ENCODE assay signal across 18 cellular contexts in genomic region chr21:43942201-43942600, GRCh38.
DNase-seq lines count a peak whose midpoint lies in the region; ATAC-seq and TF ChIP-seq lines count a peak whose summit lies in the region.
"Had no signal": no experiment of that assay in that cellular context is flagged by ENCODE, and none has a peak within 500 bp of the region (broad histone marks: within the 10 kb centered on the region; RNA-seq: fewer than 3 reads in every experiment).

No MANE protein-coding gene starts in this region.

- no peaks in the 10 kb centered on the region for H3K27me3 Mint-ChIP-seq in mesothelial cell of epicardium (ENCODE audit: low read depth)
- H3K27me3 Mint-ChIP-seq: B cell; CD4-positive, alpha-beta T cell had no signal

- DNase-seq in right cardiac atrium (peak in 2 of 3 donors; percentile 44 to 47), Right ventricle myocardium superior (no peak), mucosa of descending colon (peak in 2 of 3 donors; percentile 19 to 27), gastrocnemius medialis (no peak), mesothelial cell of epicardium (ENCODE audit: low spot score in 2 of 2, unreplicated experiment in 2 of 2) (no peak), NCI-H1930 (lab: John Stamatoyannopoulos, UW) (no peak)
- DNase-seq: AML-193; Caco-2; Calu3; CD4-positive, alpha-beta T cell; CD8-positive, alpha-beta T cell; DMS79 treated with DMSO at 0.1 percent for 48 hours; GF-D8 had no signal

- H3K4me3 ChIP-seq in right cardiac atrium (ENCODE audit: low read length) (no peak overlapping the region), mucosa of descending colon (no peak overlapping the region), gastrocnemius medialis (no peak overlapping the region)
- H3K4me3 ChIP-seq: A549; BLaER1 treated with 17β-estradiol and CSF1 and Interleukin-3, amounts not matched to agents 10 nM and 100 nM had no signal

- TF ChIP-seq CTCF in mucosa of descending colon (IDR thresholded peaks at IDR 0.05) = no peak
- no peak for TF ChIP-seq CTCF in gastrocnemius medialis (IDR thresholded peaks at IDR 0.05 in 4 of 5, conservative IDR thresholded peaks at IDR 0.05 in 1 of 5)
- no peak for TF ChIP-seq CTCF in mesothelial cell of epicardium (IDR thresholded peaks at IDR 0.05; ENCODE audit: unreplicated experiment)

- TF ChIP-seq POLR2A in gastrocnemius medialis (IDR thresholded peaks at IDR 0.05) = no peak

- H3K36me3 ChIP-seq in mucosa of descending colon (ENCODE audit: low read depth) = no peaks in the 10 kb centered on the region
- no peaks in the 10 kb centered on the region for H3K36me3 ChIP-seq in gastrocnemius medialis

- H3K27ac ChIP-seq in right cardiac atrium (ENCODE audit: low read length) = no peak overlapping the region
- H3K27ac ChIP-seq in gastrocnemius medialis = peak overlapping the region; percentile 51 to 95 (median 62)
- H3K27ac ChIP-seq: 22Rv1; A549; BLaER1 treated with 17β-estradiol and CSF1 and Interleukin-3, amounts not matched to agents 10 nM and 100 nM; C4-2B had no signal

- 95% methylated on average over 20 of the region's 20 CpGs for WGBS in right cardiac atrium

- intact Hi-C loops in right cardiac atrium (cut with DNase I) (loop anchor here in 1 of 4 donors (10.0 kb wide), 1 partner anchor 147 kb away; no protein-coding TSS in a partner anchor), Right ventricle myocardium superior (cut with DNase I) (no loop called here), mucosa of descending colon (cut with DNase I, micrococcal nuclease) (no loop called here), gastrocnemius medialis (cut with DNase I; ENCODE audit: low total_unique reads) (no loop called here)

- no peak overlapping the region for H3K4me3 Mint-ChIP-seq in mesothelial cell of epicardium
- H3K4me3 Mint-ChIP-seq: B cell; CD4-positive, alpha-beta T cell; CD8-positive, alpha-beta T cell had no signal

- ATAC-seq in right cardiac atrium (no peak), Right ventricle myocardium superior (ENCODE audit: poor library complexity) (no peak), mucosa of descending colon (no peak), gastrocnemius medialis (no peak)
- ATAC-seq: A549; CD8-positive, alpha-beta T cell had no signal

- H3K4me1 Mint-ChIP-seq in mesothelial cell of epicardium = peaks cover 23% of the 10 kb centered on the region

- no peak overlapping the region for H3K27ac Mint-ChIP-seq in mesothelial cell of epicardium
- H3K27ac Mint-ChIP-seq: B cell; CD4-positive, alpha-beta T cell; CD8-positive, alpha-beta T cell had no signal

- in situ Hi-C loops in gastrocnemius medialis (cut with MboI; ENCODE audit: low sequenced_read_pairs in 4 of 4) = loop anchor here in 1 of 4 donors (25.0 kb wide), 1 partner anchor 105 kb away; no protein-coding TSS in a partner anchor

- no peaks in the 10 kb centered on the region for H3K27me3 ChIP-seq in right cardiac atrium (ENCODE audit: control insufficient read depth, insufficient read depth)
- no peaks in the 10 kb centered on the region for H3K27me3 ChIP-seq in gastrocnemius medialis
- H3K27me3 ChIP-seq: BLaER1 treated with 17β-estradiol and CSF1 and Interleukin-3, amounts not matched to agents 10 nM and 100 nM had no signal

- H3K9me3 ChIP-seq in right cardiac atrium (ENCODE audit: control insufficient read depth, low read length) = no peaks in the 10 kb centered on the region
- H3K9me3 ChIP-seq in mucosa of descending colon = no peaks in the 10 kb centered on the region
- H3K9me3 ChIP-seq in gastrocnemius medialis = no peaks in the 10 kb centered on the region
- H3K9me3 ChIP-seq: A549, Caco-2 had no signal

- H3K9me3 Mint-ChIP-seq in mesothelial cell of epicardium = no peaks in the 10 kb centered on the region
- H3K9me3 Mint-ChIP-seq: CD4-positive, alpha-beta T cell; CD8-positive, alpha-beta T cell had no signal

- H3K4me1 ChIP-seq in right cardiac atrium (ENCODE audit: control insufficient read depth, insufficient read depth, low read length) = peaks cover 4% of the 10 kb centered on the region
- H3K4me1 ChIP-seq in mucosa of descending colon (ENCODE audit: low read depth) = no peaks in the 10 kb centered on the region
- peaks cover 24 to 37% of the 10 kb centered on the region in 2 donors for H3K4me1 ChIP-seq in gastrocnemius medialis
- H3K4me1 ChIP-seq: Caco-2 had no signal

- H3K36me3 Mint-ChIP-seq in mesothelial cell of epicardium = peaks cover 3% of the 10 kb centered on the region

Comparison
In these comparisons a context has a peak if more than half of its experiments do, and no peak if none do; other contexts are left out.
1. DNase-seq: peak in right cardiac atrium (2 of 3) and mucosa of descending colon (2 of 3); none in Right ventricle myocardium superior (single experiment), gastrocnemius medialis (0 of 2), mesothelial cell of epicardium (0 of 2) and NCI-H1930 (0 of 2).